Comparison of ENCODE assay signal across 8 cellular contexts in the genomic region with DNA sequence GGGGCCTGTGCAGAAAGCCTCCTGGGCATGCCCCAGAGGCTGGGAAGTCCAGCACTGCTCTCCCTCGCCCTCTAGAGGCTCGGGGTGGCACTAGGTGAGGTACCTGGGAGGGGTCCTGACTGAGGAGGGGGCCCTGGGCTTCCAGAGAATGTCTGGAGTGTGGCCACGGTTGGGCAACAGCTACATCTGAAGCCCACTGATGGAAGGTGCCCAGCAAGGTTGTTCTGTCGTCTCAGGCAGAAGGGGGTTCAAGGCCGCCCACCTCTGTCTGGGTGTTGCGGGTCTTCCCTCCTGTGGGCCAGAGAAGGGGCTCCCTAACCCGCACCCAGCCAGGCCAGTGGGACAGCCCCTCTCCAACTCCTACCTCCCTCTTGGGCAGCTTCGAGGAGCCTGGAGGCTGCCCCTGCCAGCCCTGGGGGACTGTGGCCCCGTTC. TPM values are rescaled to one million over a fixed set of nuclear protein-coding genes. Genes with fewer than 3 reads are reported as not detected.
A peak's percentile ranks its signal among the peaks of the same experiment; 100 is the strongest.
DNase-seq lines count a peak whose midpoint lies in the region; ATAC-seq, FAIRE-seq and TF ChIP-seq lines count a peak whose summit lies in the region.

No MANE protein-coding gene starts in this region.

- no peak overlapping the region for H3K4me3 ChIP-seq in hepatocyte

- no peak overlapping the region for H3K4me2 ChIP-seq in hepatocyte

- H2AFZ ChIP-seq in hepatocyte, result no peak overlapping the region

- H3K9me2 ChIP-seq in hepatocyte (replicated peaks; ENCODE audit: insufficient read depth), result no peaks in the 10 kb centered on the region

- no peak overlapping the region for H3K4me3 Mint-ChIP-seq in activated naive CD8-positive, alpha-beta T cell treated with anti-CD3 and anti-CD28 coated beads, Interleukin-2, amount 10 ng/mL, durations not matched to agents 7 days and 5 days
- H3K4me3 Mint-ChIP-seq in activated naive CD8-positive, alpha-beta T cell treated with anti-CD3 and anti-CD28 coated beads for 36 hours, result no peak overlapping the region
- H3K4me3 Mint-ChIP-seq in WTC11, result no peak overlapping the region

- CTCF ChIA-PET in WTC11 (lab: Charles Lee), result interaction anchor here (0.6 to 6.1 kb wide), 22 partner anchors 10 to 1812 kb away, joined by 3 to 67 read pairs (median 6); a partner anchor contains a TSS

- H3K27ac ChIP-seq in hepatocyte, result no peak overlapping the region

- H3K27ac Mint-ChIP-seq in activated naive CD8-positive, alpha-beta T cell treated with anti-CD3 and anti-CD28 coated beads, Interleukin-2, amount 10 ng/mL, durations not matched to agents 7 days and 5 days, result no peak overlapping the region
- H3K27ac Mint-ChIP-seq in activated naive CD8-positive, alpha-beta T cell treated with anti-CD3 and anti-CD28 coated beads for 36 hours, result no peak overlapping the region
- no peak overlapping the region for H3K27ac Mint-ChIP-seq in WTC11

- WGBS in hepatocyte (ENCODE audit: low lambda C conversion rate, missing lambda C conversion rate), result 70% methylated on average over 9 of the region's 9 CpGs

- peak; percentile 48 for DNase-seq in activated naive CD8-positive, alpha-beta T cell treated with anti-CD3 and anti-CD28 coated beads, Interleukin-2, amount 10 ng/mL, durations not matched to agents 7 days and 5 days
- DNase-seq in activated naive CD8-positive, alpha-beta T cell treated with anti-CD3 and anti-CD28 coated beads for 36 hours, result no peak
- peak; percentile 90 for DNase-seq in WTC11 (ENCODE audit: low spot score)
- DNase-seq in hepatocyte (ENCODE audit: low spot score), result no peak
- peak; percentile 46 for DNase-seq in urothelium cell line (ENCODE audit: low spot score)
- no peak for DNase-seq in GOT3 (lab: John Stamatoyannopoulos, UW)
- DNase-seq in NCI-H1105 treated with DMSO at 0.1 percent for 48 hours (lab: John Stamatoyannopoulos, UW), result no peak

- H3K36me3 ChIP-seq in hepatocyte (replicated peaks; ENCODE audit: insufficient read depth, low read depth), result no peaks in the 10 kb centered on the region

- no peaks in the 10 kb centered on the region for H3K79me2 ChIP-seq in hepatocyte

- peaks cover 3% of the 10 kb centered on the region for H3K27me3 Mint-ChIP-seq in activated naive CD8-positive, alpha-beta T cell treated with anti-CD3 and anti-CD28 coated beads, Interleukin-2, amount 10 ng/mL, durations not matched to agents 7 days and 5 days
- H3K27me3 Mint-ChIP-seq in activated naive CD8-positive, alpha-beta T cell treated with anti-CD3 and anti-CD28 coated beads for 36 hours, result no peaks in the 10 kb centered on the region
- H3K27me3 Mint-ChIP-seq in WTC11 (ENCODE audit: low read depth), result no peaks in the 10 kb centered on the region; the same call in 1 of the 2 replicates

- H4K20me1 ChIP-seq in hepatocyte (ENCODE audit: insufficient read depth, poor library complexity, severe bottlenecking), result no peaks in the 10 kb centered on the region

- no peaks in the 10 kb centered on the region for H3K9me3 ChIP-seq in hepatocyte (ENCODE audit: low read depth)

- ATAC-seq in activated naive CD8-positive, alpha-beta T cell treated with anti-CD3 and anti-CD28 coated beads, Interleukin-2, amount 10 ng/mL, durations not matched to agents 7 days and 5 days (ENCODE audit: low read depth), result peak; percentile 68
- ATAC-seq in WTC11 (peak; percentile 97), GM21737 (IDR thresholded peaks at IDR 0.05; ENCODE audit: unreplicated experiment) (no peak)

- no peaks in the 10 kb centered on the region for H3K36me3 Mint-ChIP-seq in activated naive CD8-positive, alpha-beta T cell treated with anti-CD3 and anti-CD28 coated beads, Interleukin-2, amount 10 ng/mL, durations not matched to agents 7 days and 5 days
- no peaks in the 10 kb centered on the region for H3K36me3 Mint-ChIP-seq in activated naive CD8-positive, alpha-beta T cell treated with anti-CD3 and anti-CD28 coated beads for 36 hours
- H3K36me3 Mint-ChIP-seq in WTC11, result no peaks in the 10 kb centered on the region

- no peaks in the 10 kb centered on the region for H3K27me3 ChIP-seq in hepatocyte

- peaks cover 19% of the 10 kb centered on the region for H3K4me1 ChIP-seq in hepatocyte (ENCODE audit: insufficient read depth)

- no peak for FAIRE-seq in urothelium cell line (lab: Jason Lieb, UNC)

- TF ChIP-seq CTCF in WTC11 (IDR thresholded peaks at IDR 0.05) (peak; percentile 63), hepatocyte (IDR thresholded peaks at IDR 0.05; ENCODE audit: poor library complexity) (peak; percentile 48)

- POLR2A ChIA-PET in activated naive CD8-positive, alpha-beta T cell treated with anti-CD3 and anti-CD28 coated beads, Interleukin-2, amount 10 ng/mL, durations not matched to agents 7 days and 5 days (lab: Charles Lee), result no interaction called here
- POLR2A ChIA-PET in WTC11 (lab: Charles Lee), result interaction anchor here (1.4 to 2.4 kb wide), 3 partner anchors 11 to 91 kb away, joined by 3 to 18 read pairs (median 6); a partner anchor contains a TSS

- no peaks in the 10 kb centered on the region for H3K4me1 Mint-ChIP-seq in activated naive CD8-positive, alpha-beta T cell treated with anti-CD3 and anti-CD28 coated beads, Interleukin-2, amount 10 ng/mL, durations not matched to agents 7 days and 5 days
- H3K4me1 Mint-ChIP-seq in activated naive CD8-positive, alpha-beta T cell treated with anti-CD3 and anti-CD28 coated beads for 36 hours, result peaks cover 7% of the 10 kb centered on the region
- peaks cover 21% of the 10 kb centered on the region for H3K4me1 Mint-ChIP-seq in WTC11

- H3K9me3 Mint-ChIP-seq in activated naive CD8-positive, alpha-beta T cell treated with anti-CD3 and anti-CD28 coated beads, Interleukin-2, amount 10 ng/mL, durations not matched to agents 7 days and 5 days, result no peaks in the 10 kb centered on the region
- H3K9me3 Mint-ChIP-seq in activated naive CD8-positive, alpha-beta T cell treated with anti-CD3 and anti-CD28 coated beads for 36 hours, result no peaks in the 10 kb centered on the region
- H3K9me3 Mint-ChIP-seq in WTC11, result peaks cover under 1% of the 10 kb centered on the region; the same call in 1 of the 2 replicates

TF ChIP-seq in WTC11, 78 proteins besides CTCF, POLR2A, EP300 and RAD21:
- TF ChIP-seq, protein P1, sequence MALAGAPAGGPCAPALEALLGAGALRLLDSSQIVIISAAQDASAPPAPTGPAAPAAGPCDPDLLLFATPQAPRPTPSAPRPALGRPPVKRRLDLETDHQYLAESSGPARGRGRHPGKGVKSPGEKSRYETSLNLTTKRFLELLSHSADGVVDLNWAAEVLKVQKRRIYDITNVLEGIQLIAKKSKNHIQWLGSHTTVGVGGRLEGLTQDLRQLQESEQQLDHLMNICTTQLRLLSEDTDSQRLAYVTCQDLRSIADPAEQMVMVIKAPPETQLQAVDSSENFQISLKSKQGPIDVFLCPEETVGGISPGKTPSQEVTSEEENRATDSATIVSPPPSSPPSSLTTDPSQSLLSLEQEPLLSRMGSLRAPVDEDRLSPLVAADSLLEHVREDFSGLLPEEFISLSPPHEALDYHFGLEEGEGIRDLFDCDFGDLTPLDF (CRISPR knock-in tag; IDR thresholded peaks at IDR 0.05), result no peak
- TF ChIP-seq GABPB1 (CRISPR knock-in tag; IDR thresholded peaks at IDR 0.05) (0 out of 2 replicates have a peak, but pooled peaks have one; percentile 20), ZNF416 (CRISPR knock-in tag; IDR thresholded peaks at IDR 0.05) (0 out of 2 replicates have a peak, but pooled peaks have one; percentile 11)
TF ChIP-seq in WTC11: peak in this region for 2.

RNA-seq across cellular contexts. Expression of a gene that starts 11.4 kb away (rescaled TPM):
- total RNA-seq in activated naive CD8-positive, alpha-beta T cell treated with anti-CD3 and anti-CD28 coated beads, Interleukin-2, amount 10 ng/mL, durations not matched to agents 7 days and 5 days, result 10 to 100 TPM; 33.6 to 39.5 TPM
- total RNA-seq in activated naive CD8-positive, alpha-beta T cell treated with anti-CD3 and anti-CD28 coated beads for 36 hours, result 10 to 100 TPM; 51.9 to 54.7 TPM
- 41.9 to 44.4 TPM (median 43.8 TPM) in 3 replicates for total RNA-seq in WTC11 (2021)
- total RNA-seq in hepatocyte, result 165 and 179 TPM in 2 replicates
- polyA plus RNA-seq in hepatocyte, result 129 and 148 TPM in 2 replicates

Comparison
In these comparisons a context has a peak if more than half of its experiments do, and no peak if none do; other contexts are left out.
1. DNase-seq: peak in activated naive CD8-positive, alpha-beta T cell treated with anti-CD3 and anti-CD28 coated beads, Interleukin-2, amount 10 ng/mL, durations not matched to agents 7 days and 5 days (single experiment), WTC11 (single experiment) and urothelium cell line (single experiment); none in activated naive CD8-positive, alpha-beta T cell treated with anti-CD3 and anti-CD28 coated beads for 36 hours (single experiment), hepatocyte (single experiment), GOT3 (single experiment) and NCI-H1105 treated with DMSO at 0.1 percent for 48 hours (single experiment).